ENCODE assay signal across 29 cellular contexts in the genomic region with DNA sequence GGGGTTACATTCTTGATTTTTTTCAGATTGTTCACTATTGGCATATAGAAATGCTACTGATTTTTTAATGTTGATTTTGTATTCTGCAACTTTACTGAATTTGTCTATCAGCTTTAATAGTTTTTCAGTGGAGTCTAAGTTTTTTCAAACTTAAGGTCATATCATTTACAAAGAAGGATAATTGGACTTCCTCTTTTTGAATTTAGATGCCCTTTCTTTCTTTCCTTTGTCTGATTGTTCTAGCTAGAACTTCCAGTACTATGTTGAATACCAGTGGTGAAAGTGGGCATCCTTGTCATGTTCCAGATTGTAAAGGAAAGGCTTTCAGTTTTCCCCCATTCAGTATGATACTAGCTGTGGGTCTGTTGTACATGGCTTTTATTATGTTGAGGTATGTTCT.
"Had no signal": no experiment of that assay in that cellular context is flagged by ENCODE, and none has a peak within 500 bp of the region (broad histone marks: within the 10 kb centered on the region; RNA-seq: fewer than 3 reads in every experiment).

No MANE protein-coding gene starts in this region.

- H3K4me1 ChIP-seq: left lung, lower lobe of right lung, pancreas, prostate gland, stomach, testis, transverse colon, upper lobe of left lung, vagina had no signal

- DNase-seq: immature natural killer cell; kidney; left colon; left lung; lower lobe of right lung; mammary epithelial cell; mesenchymal stem cell; naive thymus-derived CD8-positive, alpha-beta T cell; nucleus accumbens; pancreas; posterior cingulate gyrus; retina; right cardiac atrium; stimulated activated CD4-positive, alpha-beta T cell treated with anti-CD3 and anti-CD28 coated beads, Interleukin-12 subunit alpha, Interleukin-12 subunit beta, amount 100 ng/mL, for 4 hours; stimulated activated CD4-positive, alpha-beta T cell treated with anti-CD3 and anti-CD28 coated beads, Interleukin-15, amount 100 ng/mL, for 24 hours; stimulated activated CD4-positive, alpha-beta T cell treated with anti-CD3 and anti-CD28 coated beads, Interleukin-2, amount 100 ng/mL, for 24 hours; stimulated activated CD4-positive, alpha-beta T cell treated with anti-CD3 and anti-CD28 coated beads, Interleukin-4, amount 100 ng/mL, for 1 hour; stimulated activated naive B cell treated with anti-CD40 and anti-IgM and Interleukin-4, amounts not matched to agents 10 μg/mL and 1 μg/mL and 100 μg/mL, for 72 hours; stimulated activated naive CD8-positive, alpha-beta T cell treated with anti-CD3 and anti-CD28 coated beads, Interleukin-15, Interleukin-2, amounts not matched to agents 100 U/mL and 50 U/mL, for 24 hours; stomach; testis; thyroid gland; transverse colon; upper lobe of left lung had no signal

- H3K4me3 ChIP-seq: left lung, lower lobe of right lung, pancreas, prostate gland, skin epidermis, stomach, testis, thyroid gland, transverse colon, upper lobe of left lung, vagina had no signal

- H3K27me3 ChIP-seq: left lung, pancreas, stomach, testis, thyroid gland, transverse colon, upper lobe of left lung, vagina had no signal

- FAIRE-seq: islet of Langerhans had no signal

- H3K36me3 ChIP-seq: left lung, lower lobe of right lung, pancreas, prostate gland, thyroid gland, transverse colon, upper lobe of left lung, vagina had no signal

- H3K27ac ChIP-seq: left lung, lower lobe of right lung, pancreas, prostate gland, skin epidermis, stomach, testis, thyroid gland, transverse colon, upper lobe of left lung, vagina had no signal

- H3K9me3 ChIP-seq: left lung, lower lobe of right lung, pancreas, prostate gland, stomach, testis, thyroid gland, transverse colon, upper lobe of left lung, vagina had no signal

- ATAC-seq: left colon; left lung; lower lobe of right lung; naive thymus-derived CD8-positive, alpha-beta T cell; pancreas; right cardiac atrium; sciatic nerve; stimulated activated naive B cell treated with anti-CD40 and anti-IgM and Interleukin-4, amounts not matched to agents 10 μg/mL and 1 μg/mL and 100 μg/mL, for 72 hours; stimulated activated naive CD8-positive, alpha-beta T cell treated with anti-CD3 and anti-CD28 coated beads, Interleukin-15, Interleukin-2, amounts not matched to agents 100 U/mL and 50 U/mL, for 24 hours had no signal
